7 cellular contexts compared by ENCODE assay signal in genomic region chr2:49937432-49937831, GRCh38.
"Had no signal": no experiment of that assay in that cellular context is flagged by ENCODE, and none has a peak within 500 bp of the region (broad histone marks: within the 10 kb centered on the region; RNA-seq: fewer than 3 reads in every experiment).

No MANE protein-coding gene starts in this region.

- H3K4me1 ChIP-seq: HAP-1 had no signal

- DNase-seq: GOT3, HFFc6, IMR-90, KG1 had no signal

- H3K27ac Mint-ChIP-seq: HFFc6 had no signal

- ATAC-seq: HCT116, K562 had no signal

- H3K4me3 ChIP-seq: HAP-1, K562 had no signal

- H3K36me3 ChIP-seq: HAP-1 had no signal

- H3K4me3 Mint-ChIP-seq: HFFc6 had no signal

- H3K9me3 ChIP-seq: HAP-1 had no signal
